ENCODE assay signal across 30 cellular contexts in genomic region chr7:138770904-138771303, GRCh38. TPM values are rescaled to one million over a fixed set of nuclear protein-coding genes. Genes with fewer than 3 reads are reported as not detected.
"Had no signal": no experiment of that assay in that cellular context is flagged by ENCODE, and none has a peak within 500 bp of the region (broad histone marks: within the 10 kb centered on the region; RNA-seq: fewer than 3 reads in every experiment).

No MANE protein-coding gene starts in this region.

- H3K4me1 ChIP-seq: colonic mucosa, esophagus squamous epithelium, gastrocnemius medialis, heart right ventricle, left lung, lower lobe of right lung had no signal

- H3K9me3 ChIP-seq: colonic mucosa, esophagus squamous epithelium, gastrocnemius medialis, heart right ventricle, left lung, lower lobe of right lung, mucosa of descending colon had no signal

- H3K4me3 Mint-ChIP-seq: dendritic cell treated with granulocyte-macrophage colony-stimulating factor and Interleukin-4, amounts not matched to agents 40 ng/mL and 50 ng/mL, for 4 days; effector memory CD8-positive, alpha-beta T cell; endodermal cell; mesothelial cell of epicardium had no signal

- H3K9me3 Mint-ChIP-seq: dendritic cell treated with granulocyte-macrophage colony-stimulating factor and Interleukin-4, amounts not matched to agents 40 ng/mL and 50 ng/mL, for 4 days; effector memory CD8-positive, alpha-beta T cell; endodermal cell; mesothelial cell of epicardium had no signal

- H3K36me3 Mint-ChIP-seq: mesothelial cell of epicardium had no signal

- H3K27me3 Mint-ChIP-seq: dendritic cell treated with granulocyte-macrophage colony-stimulating factor and Interleukin-4, amounts not matched to agents 40 ng/mL and 50 ng/mL, for 4 days had no signal

- H3K4me1 Mint-ChIP-seq: mesothelial cell of epicardium had no signal

- ATAC-seq: effector memory CD8-positive, alpha-beta T cell; esophagus mucosa; gastrocnemius medialis; heart right ventricle; left cardiac atrium; left lung; left ventricle myocardium superior; lower lobe of right lung; mucosa of descending colon had no signal

- H3K27ac Mint-ChIP-seq: dendritic cell treated with granulocyte-macrophage colony-stimulating factor and Interleukin-4, amounts not matched to agents 40 ng/mL and 50 ng/mL, for 4 days; effector memory CD8-positive, alpha-beta T cell; endodermal cell; mesothelial cell of epicardium had no signal

- H3K27ac ChIP-seq: colonic mucosa, epithelial cell of prostate, esophagus squamous epithelium, gastrocnemius medialis, heart right ventricle, left lung, lower lobe of right lung had no signal

- H3K27me3 ChIP-seq: colonic mucosa, gastrocnemius medialis had no signal

- H3K36me3 ChIP-seq: colonic mucosa, esophagus squamous epithelium, gastrocnemius medialis, heart right ventricle, left lung, lower lobe of right lung had no signal

- DNase-seq: colonic mucosa; cortex of kidney; effector CD8-positive, alpha-beta T cell; effector memory CD8-positive, alpha-beta T cell; endodermal cell; erythroblast; esophagus squamous epithelium; foreskin fibroblast; foreskin melanocyte; gastrocnemius medialis; glutamatergic neuron; head of caudate nucleus; heart right ventricle; hippocampal formation; left cardiac atrium; left lung; left ventricle myocardium superior; lower lobe of right lung; mesenchymal stem cell; mucosa of descending colon had no signal

- H3K4me3 ChIP-seq: colonic mucosa, esophagus squamous epithelium, gastrocnemius medialis, heart right ventricle, left lung, lower lobe of right lung, mucosa of descending colon had no signal

RNA-seq across cellular contexts. Expression of gene TMEM213, which starts 26.9 kb away (rescaled TPM):
- total RNA-seq: colonic mucosa, dermis microvascular lymphatic vessel endothelial cell, endodermal cell, esophagus mucosa, gastrocnemius medialis, glomerular endothelial cell, heart right ventricle, kidney epithelial cell, left cardiac atrium, left ventricle myocardium superior, lung microvascular endothelial cell, mesenteric fat pad, mesothelial cell of epicardium, mucosa of descending colon had no signal
- polyA plus RNA-seq: heart right ventricle, keratinocyte had no signal

RNA-seq across cellular contexts. Expression of gene ATP6V0A4, which starts 27.1 kb away (rescaled TPM):
- total RNA-seq: colonic mucosa, gastrocnemius medialis, glomerular endothelial cell, heart right ventricle, left cardiac atrium, left ventricle myocardium superior, mesenteric fat pad, mucosa of descending colon had no signal
- polyA plus RNA-seq: heart right ventricle had no signal
